ENCODE assay signal across 1 cellular context in genomic region chr6:137451926-137452325, GRCh38.
TF ChIP-seq lines count a peak whose summit lies in the region.

No MANE protein-coding gene starts in this region.

TF ChIP-seq in SK-N-SH treated with all-trans-retinoic acid at 6 μM for 48 hours, 23 proteins besides CTCF, POLR2A, EP300 and RAD21 (continued from another document):
- no peak for TF ChIP-seq GLIS3 (CRISPR knock-in tag; IDR thresholded peaks at IDR 0.05)
- TF ChIP-seq SNAI2 (CRISPR knock-in tag; IDR thresholded peaks at IDR 0.05): no peak
- no peak for TF ChIP-seq TOX (CRISPR knock-in tag; IDR thresholded peaks at IDR 0.05; ENCODE audit: borderline replicate concordance)
- TF ChIP-seq OSR1 (CRISPR knock-in tag; IDR thresholded peaks at IDR 0.05): no peak
- no peak for TF ChIP-seq ZNF8 (CRISPR knock-in tag; IDR thresholded peaks at IDR 0.05)
- no peak for TF ChIP-seq BACH2 (CRISPR knock-in tag; IDR thresholded peaks at IDR 0.05; ENCODE audit: borderline replicate concordance)
- TF ChIP-seq ESRRG (CRISPR knock-in tag; IDR thresholded peaks at IDR 0.05): no peak
- no peak for TF ChIP-seq CSRNP3 (CRISPR knock-in tag; IDR thresholded peaks at IDR 0.05)
- no peak for TF ChIP-seq ZFP3 (CRISPR knock-in tag; IDR thresholded peaks at IDR 0.05)
TF ChIP-seq in SK-N-SH treated with all-trans-retinoic acid at 6 μM for 48 hours: peak in this region for 0.
